ENCODE assay signal across 12 cellular contexts in genomic region chr10:103626178-103626577, GRCh38.
"Had no signal": no experiment of that assay in that cellular context is flagged by ENCODE, and none has a peak within 500 bp of the region (broad histone marks: within the 10 kb centered on the region; RNA-seq: fewer than 3 reads in every experiment).

No MANE protein-coding gene starts in this region.

- H3K27ac Mint-ChIP-seq: activated CD4-positive, alpha-beta T cell treated with anti-CD3 and anti-CD28 coated beads, Interleukin-2, amount 10 ng/mL, durations not matched to agents 24 days and 14 days; activated CD8-positive, alpha-beta T cell treated with anti-CD3 and anti-CD28 coated beads, Interleukin-2, amount 10 ng/mL, durations not matched to agents 7 days and 5 days; activated naive CD4-positive, alpha-beta T cell treated with anti-CD3 and anti-CD28 coated beads for 36 hours; activated T-cell treated with anti-CD3 and anti-CD28 coated beads, Interleukin-2, amount 50 U/mL, for 24 hours; dendritic cell treated with granulocyte-macrophage colony-stimulating factor and Interleukin-4, amounts not matched to agents 40 ng/mL and 50 ng/mL, for 4 days had no signal

- DNase-seq: activated CD4-positive, alpha-beta T cell treated with anti-CD3 and anti-CD28 coated beads, Interleukin-2, amount 10 ng/mL, durations not matched to agents 24 days and 14 days; activated CD4-positive, CD25-positive, alpha-beta regulatory T cell; activated CD8-positive, alpha-beta T cell treated with anti-CD3 and anti-CD28 coated beads, Interleukin-2, amount 10 ng/mL, durations not matched to agents 7 days and 5 days; activated naive CD4-positive, alpha-beta T cell treated with anti-CD3 and anti-CD28 coated beads for 36 hours; activated T-cell treated with anti-CD3 and anti-CD28 coated beads, Interleukin-2, amount 50 U/mL, for 24 hours; effector memory CD4-positive, alpha-beta T cell; esophagus squamous epithelium; islet precursor cell; left colon; stimulated activated naive CD8-positive, alpha-beta T cell treated with anti-CD3 and anti-CD28 coated beads, Interleukin-15, Interleukin-2, amounts not matched to agents 100 U/mL and 50 U/mL, for 24 hours; trophoblast cell had no signal

- H3K4me3 Mint-ChIP-seq: activated CD4-positive, alpha-beta T cell treated with anti-CD3 and anti-CD28 coated beads, Interleukin-2, amount 10 ng/mL, durations not matched to agents 24 days and 14 days; activated CD8-positive, alpha-beta T cell treated with anti-CD3 and anti-CD28 coated beads, Interleukin-2, amount 10 ng/mL, durations not matched to agents 7 days and 5 days; activated naive CD4-positive, alpha-beta T cell treated with anti-CD3 and anti-CD28 coated beads for 36 hours; activated T-cell treated with anti-CD3 and anti-CD28 coated beads, Interleukin-2, amount 50 U/mL, for 24 hours; dendritic cell treated with granulocyte-macrophage colony-stimulating factor and Interleukin-4, amounts not matched to agents 40 ng/mL and 50 ng/mL, for 4 days had no signal

- H3K27me3 Mint-ChIP-seq: activated CD4-positive, alpha-beta T cell treated with anti-CD3 and anti-CD28 coated beads, Interleukin-2, amount 10 ng/mL, durations not matched to agents 24 days and 14 days; activated T-cell treated with anti-CD3 and anti-CD28 coated beads, Interleukin-2, amount 50 U/mL, for 24 hours had no signal

- H3K9me3 Mint-ChIP-seq: activated CD4-positive, alpha-beta T cell treated with anti-CD3 and anti-CD28 coated beads, Interleukin-2, amount 10 ng/mL, durations not matched to agents 24 days and 14 days; activated naive CD4-positive, alpha-beta T cell treated with anti-CD3 and anti-CD28 coated beads for 36 hours; activated T-cell treated with anti-CD3 and anti-CD28 coated beads, Interleukin-2, amount 50 U/mL, for 24 hours; dendritic cell treated with granulocyte-macrophage colony-stimulating factor and Interleukin-4, amounts not matched to agents 40 ng/mL and 50 ng/mL, for 4 days had no signal

- ATAC-seq: activated CD8-positive, alpha-beta T cell treated with anti-CD3 and anti-CD28 coated beads, Interleukin-2, amount 10 ng/mL, durations not matched to agents 7 days and 5 days; left colon; stimulated activated naive CD8-positive, alpha-beta T cell treated with anti-CD3 and anti-CD28 coated beads, Interleukin-15, Interleukin-2, amounts not matched to agents 100 U/mL and 50 U/mL, for 24 hours had no signal
